ENCODE assay signal across 20 cellular contexts in the genomic region with DNA sequence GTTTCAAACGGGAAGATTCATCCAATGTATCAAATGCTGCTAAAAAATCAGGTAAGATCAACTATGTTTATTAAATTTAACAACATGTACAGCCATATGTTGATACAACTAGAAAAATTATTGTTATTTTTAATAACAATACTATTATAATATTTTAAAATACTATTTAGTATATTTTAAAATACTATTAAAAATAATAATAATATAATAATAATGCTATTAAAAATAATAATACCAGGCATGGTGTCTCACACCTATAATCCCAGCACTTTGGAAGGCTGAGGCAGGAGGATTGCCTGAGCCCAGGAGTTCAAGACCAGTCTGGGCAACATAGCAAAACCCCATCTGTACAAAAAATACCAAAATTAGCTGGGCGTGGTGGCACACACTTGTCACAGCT. TPM values are rescaled to one million over a fixed set of nuclear protein-coding genes. Genes with fewer than 3 reads are reported as not detected.
DNase-seq lines count a peak whose midpoint lies in the region; ATAC-seq and FAIRE-seq lines count a peak whose summit lies in the region.
"Had no signal": no experiment of that assay in that cellular context is flagged by ENCODE, and none has a peak within 500 bp of the region (broad histone marks: within the 10 kb centered on the region; RNA-seq: fewer than 3 reads in every experiment).

No MANE protein-coding gene starts in this region.

- ATAC-seq in GM21526 (IDR thresholded peaks at IDR 0.05; ENCODE audit: low FRiP score, unreplicated experiment): no peak
- ATAC-seq: A549; CD8-positive, alpha-beta T cell had no signal

- FAIRE-seq in G401.6 (lab: Jason Lieb, UNC) (peak; percentile 3), TTC549 (lab: Jason Lieb, UNC) (peak; percentile 92), frontal cortex (lab: Jason Lieb, UNC) (peak; percentile 30)
- FAIRE-seq: A549, GM12891, GM19239 had no signal

- DNase-seq in frontal cortex (ENCODE audit: low spot score in 2 of 2): no peak
- DNase-seq in HCEC 1CT: no peak
- no peak for DNase-seq in HK-2 (ENCODE audit: unreplicated experiment)
- DNase-seq: 8988T; AML-193; Caco-2; Calu3; CD4-positive, alpha-beta T cell; CD8-positive, alpha-beta T cell; DMS79; DND-41; EL; GF-D8 had no signal

RNA-seq across cellular contexts. Expression of gene CATSPERE, which starts 54.6 kb away (rescaled TPM):
- total RNA-seq in frontal cortex: 2.0 TPM
- total RNA-seq: G401 had no signal
